In genomic region chr13:104365430-104365829, GRCh38 we compare ENCODE assay signal across 25 cellular contexts.
"Had no signal": no experiment of that assay in that cellular context is flagged by ENCODE, and none has a peak within 500 bp of the region (broad histone marks: within the 10 kb centered on the region; RNA-seq: fewer than 3 reads in every experiment).

No MANE protein-coding gene starts in this region.

- H3K27me3 ChIP-seq: stomach, testis, thyroid gland, tibial artery, tibial nerve, transverse colon, upper lobe of left lung, upper lobe of right lung, uterus, vagina had no signal

- H3K4me3 ChIP-seq: stomach, testis, thoracic aorta, thyroid gland, tibial artery, tibial nerve, transverse colon, upper lobe of left lung, upper lobe of right lung, uterus, vagina had no signal

- FAIRE-seq: urothelium cell line had no signal

- H3K36me3 ChIP-seq: stomach, thoracic aorta, thyroid gland, tibial artery, tibial nerve, transverse colon, upper lobe of left lung, upper lobe of right lung, uterus, vagina had no signal

- H3K27ac ChIP-seq: stomach, testis, thoracic aorta, thyroid gland, tibial artery, tibial nerve, transverse colon, upper lobe of left lung, upper lobe of right lung, uterus, vagina had no signal

- ATAC-seq: stimulated activated effector memory CD8-positive, alpha-beta T cell treated with anti-CD3 and anti-CD28 coated beads, Interleukin-12 subunit alpha, Interleukin-12 subunit beta, amount 100 ng/mL, for 72 hours; stimulated activated memory B cell treated with anti-CD40 and anti-IgM and Interleukin-4, amounts not matched to agents 10 μg/mL and 1 μg/mL and 100 μg/mL, for 72 hours; stimulated activated naive B cell treated with anti-CD40 and anti-IgM and Interleukin-4, amounts not matched to agents 10 μg/mL and 1 μg/mL and 100 μg/mL, for 72 hours; stimulated activated naive CD8-positive, alpha-beta T cell treated with anti-CD3 and anti-CD28 coated beads, Interleukin-15, amount 100 ng/mL, for 72 hours; stimulated activated naive CD8-positive, alpha-beta T cell treated with anti-CD3 and anti-CD28 coated beads, Interleukin-15, Interleukin-2, amounts not matched to agents 100 U/mL and 50 U/mL, for 24 hours; upper lobe of right lung had no signal

- DNase-seq: stimulated activated CD4-positive, alpha-beta T cell treated with anti-CD3 and anti-CD28 coated beads, Interleukin-2, amount 100 ng/mL, for 48 hours; stimulated activated CD4-positive, alpha-beta T cell treated with anti-CD3 and anti-CD28 coated beads, Interleukin-4, amount 100 ng/mL, for 1 hour; stimulated activated CD4-positive, alpha-beta T cell treated with anti-CD3 and anti-CD28 coated beads, Interleukin-4, amount 100 ng/mL, for 24 hours; stimulated activated CD4-positive, alpha-beta T cell treated with anti-CD3 and anti-CD28 coated beads, Interleukin-4, amount 100 ng/mL, for 4 hours; stimulated activated CD8-positive, alpha-beta memory T cell treated with anti-CD3 and anti-CD28 coated beads, Interleukin-4, amount 100 ng/mL, for 48 hours; stimulated activated naive B cell treated with anti-CD40 and anti-IgM and Interleukin-4, amounts not matched to agents 10 μg/mL and 1 μg/mL and 100 μg/mL, for 72 hours; stimulated activated naive CD4-positive, alpha-beta T cell; stimulated activated naive CD4-positive, alpha-beta T cell treated with Interleukin-2 at 50 U/mL for 16 hours; stimulated activated naive CD8-positive, alpha-beta T cell treated with anti-CD3 and anti-CD28 coated beads, Interleukin-15, amount 100 ng/mL, for 72 hours; stimulated activated naive CD8-positive, alpha-beta T cell treated with anti-CD3 and anti-CD28 coated beads, Interleukin-15, Interleukin-2, amounts not matched to agents 100 U/mL and 50 U/mL, for 24 hours; stomach; substantia nigra; testis; thyroid gland; tibial artery; transverse colon; upper lobe of left lung; upper lobe of right lung; uterus had no signal

- H3K9me3 ChIP-seq: testis, thoracic aorta, thyroid gland, transverse colon, upper lobe of left lung, upper lobe of right lung, uterus, vagina had no signal

- H3K4me1 ChIP-seq: stomach, testis, thyroid gland, tibial artery, tibial nerve, transverse colon, upper lobe of left lung, upper lobe of right lung, uterus, vagina had no signal
